Comparison of ENCODE assay signal across 17 cellular contexts in the genomic region with DNA sequence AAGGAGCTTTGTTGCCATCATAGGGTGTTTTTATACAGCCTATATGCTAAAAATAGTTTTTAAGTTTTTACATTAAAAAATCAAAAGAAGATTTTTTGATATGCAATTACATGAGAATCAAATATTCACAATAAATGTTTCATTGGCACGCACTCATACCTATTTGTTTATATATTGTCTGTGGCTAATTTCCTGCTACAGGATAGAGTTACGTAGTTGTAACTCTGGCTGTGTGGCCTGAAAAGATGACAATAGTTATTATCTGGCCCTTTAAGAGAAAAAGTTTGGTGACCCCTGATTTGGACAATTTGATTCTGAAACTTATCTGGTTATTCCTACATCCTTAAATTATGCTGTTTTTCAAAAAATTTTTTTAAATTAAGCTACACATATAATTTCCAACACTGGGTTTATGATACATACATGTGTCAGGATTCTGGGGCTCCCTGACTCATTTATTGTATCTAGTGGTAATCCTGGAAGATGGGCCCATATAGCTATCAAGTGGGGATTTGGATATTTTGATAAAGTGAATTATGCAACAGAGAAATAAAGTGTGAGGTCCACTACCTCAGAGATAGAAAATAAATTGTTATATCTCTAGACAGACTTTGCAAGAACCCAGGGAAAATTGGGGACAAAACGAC.
DNase-seq lines count a peak whose midpoint lies in the region; FAIRE-seq and TF ChIP-seq lines count a peak whose summit lies in the region.
"Had no signal": no experiment of that assay in that cellular context is flagged by ENCODE, and none has a peak within 500 bp of the region (broad histone marks: within the 10 kb centered on the region; RNA-seq: fewer than 3 reads in every experiment).

No MANE protein-coding gene starts in this region.

- POLR2A ChIA-PET in endothelial cell of umbilical vein (lab: Charles Lee), result no interaction called here

- H3K36me3 ChIP-seq in ACC112 (ENCODE audit: insufficient read depth, low read length) (no peaks in the 10 kb centered on the region), Karpas-422 (ENCODE audit: insufficient read depth, low read length) (no peaks in the 10 kb centered on the region), endothelial cell of umbilical vein (ENCODE audit: control insufficient read depth in 2 of 2, extremely low read depth in 1 of 2, insufficient read depth in 2 of 2, low read length in 2 of 2) (no peaks in the 10 kb centered on the region), osteoblast (ENCODE audit: insufficient read depth, low read length) (no peaks in the 10 kb centered on the region)
- H3K36me3 ChIP-seq: BLaER1 had no signal

- dilution Hi-C loops in endothelial cell of umbilical vein (cut with MboI; ENCODE audit: extremely low pct_ligation_motif_present, low sequenced_read_pairs), result no loop called here

- H3K9me2 ChIP-seq in Karpas-422 (replicated peaks; ENCODE audit: insufficient read depth, low read length), result no peaks in the 10 kb centered on the region

- H3K4me1 ChIP-seq in ACC112 (ENCODE audit: control insufficient read depth, insufficient read depth, low read length, unreplicated experiment), result peaks cover 24% of the 10 kb centered on the region
- no peaks in the 10 kb centered on the region for H3K4me1 ChIP-seq in Karpas-422 (ENCODE audit: low read length)
- H3K4me1 ChIP-seq in endothelial cell of umbilical vein (ENCODE audit: control insufficient read depth, extremely low read depth, insufficient read depth, low read length), result peaks cover 3% of the 10 kb centered on the region
- peaks cover 6% of the 10 kb centered on the region for H3K4me1 ChIP-seq in osteoblast (ENCODE audit: insufficient read depth, low read length)
- H3K4me1 ChIP-seq: BLaER1, Caco-2 had no signal

- H4K20me1 ChIP-seq in Karpas-422 (ENCODE audit: insufficient read depth, low read depth, low read length) (no peaks in the 10 kb centered on the region), endothelial cell of umbilical vein (replicated peaks; ENCODE audit: control insufficient read depth, extremely low read depth, insufficient read depth, low read length) (no peaks in the 10 kb centered on the region), osteoblast (ENCODE audit: insufficient read depth, low read length) (no peaks in the 10 kb centered on the region)
- H4K20me1 ChIP-seq: BLaER1 had no signal

- DNase-seq in Karpas-422 (peak; percentile 16), endothelial cell of umbilical vein (ENCODE audit: low read depth, low spot score) (peak; percentile 41), osteoblast (ENCODE audit: insufficient read length, low spot score, missing footprints) (no peak), GM03348 (ENCODE audit: low spot score) (no peak), kidney tubule cell (ENCODE audit: low spot score) (no peak), NOMO-1 treated with dmso at 0.1 percent for 144 hours (lab: John Stamatoyannopoulos, UW; ENCODE audit: unreplicated experiment) (no peak)
- DNase-seq: AML-193; Caco-2; CD8-positive, alpha-beta memory T cell; GOT3; H9 had no signal

- no peaks in the 10 kb centered on the region for H3K9me1 ChIP-seq in endothelial cell of umbilical vein (replicated peaks; ENCODE audit: control insufficient read depth, extremely low read depth, insufficient read depth, low read length)

- no peaks in the 10 kb centered on the region for H3K9me3 ChIP-seq in Karpas-422 (ENCODE audit: low read length)
- no peaks in the 10 kb centered on the region for H3K9me3 ChIP-seq in endothelial cell of umbilical vein (replicated peaks; ENCODE audit: control insufficient read depth, insufficient read depth, low read length)
- no peaks in the 10 kb centered on the region for H3K9me3 ChIP-seq in osteoblast (ENCODE audit: low read depth, low read length)
- H3K9me3 ChIP-seq: BLaER1, Caco-2 had no signal

- no peak overlapping the region for H3K9ac ChIP-seq in Karpas-422 (ENCODE audit: low read length)
- H3K9ac ChIP-seq in endothelial cell of umbilical vein (replicated peaks; ENCODE audit: extremely low read depth, insufficient read depth, low read length), result no peak overlapping the region
- H3K9ac ChIP-seq: BLaER1 had no signal

- BruUV-seq in endothelial cell of umbilical vein (replicated peaks; lab: Mats Ljungman, UMichigan), result no TSS peak

- peak overlapping the region; percentile 43 for H3K27ac ChIP-seq in ACC112 (ENCODE audit: low read depth, low read length)
- H3K27ac ChIP-seq in Karpas-422 (ENCODE audit: low read length), result no peak overlapping the region
- no peak overlapping the region for H3K27ac ChIP-seq in endothelial cell of umbilical vein (ENCODE audit: insufficient read depth, low read depth, low read length)
- H3K27ac ChIP-seq in osteoblast (ENCODE audit: low read depth, low read length), result peak overlapping the region; percentile 0
- H3K27ac ChIP-seq: 22Rv1, BLaER1, HL-60 had no signal

- H3K79me2 ChIP-seq in ACC112 (ENCODE audit: control insufficient read depth, insufficient read depth, low read length, unreplicated experiment) (no peaks in the 10 kb centered on the region), Karpas-422 (ENCODE audit: low read length) (no peaks in the 10 kb centered on the region), endothelial cell of umbilical vein (ENCODE audit: control insufficient read depth, insufficient read depth, low read length) (no peaks in the 10 kb centered on the region), osteoblast (ENCODE audit: insufficient read depth, low read length) (no peaks in the 10 kb centered on the region)

- intact Hi-C loops in endothelial cell of umbilical vein (cut with micrococcal nuclease), result no loop called here

- TF ChIP-seq POLR2A in endothelial cell of umbilical vein (IDR thresholded peaks at IDR 0.05; ENCODE audit: low read depth, low read length), result no peak

- H3K4me3 ChIP-seq in ACC112 (ENCODE audit: low read depth, low read length), result no peak overlapping the region
- no peak overlapping the region for H3K4me3 ChIP-seq in Karpas-422 (ENCODE audit: low read length)
- H3K4me3 ChIP-seq in endothelial cell of umbilical vein (replicated peaks in 1 of 3; ENCODE audit: insufficient read depth in 1 of 3, low read depth in 1 of 3, low read length in 3 of 3), result no peak overlapping the region
- H3K4me3 ChIP-seq in osteoblast (ENCODE audit: insufficient read depth, low read length), result no peak overlapping the region
- H3K4me3 ChIP-seq: BLaER1, K562 had no signal

- H3K27me3 ChIP-seq in ACC112 (ENCODE audit: insufficient read depth, low read length) (no peaks in the 10 kb centered on the region), Karpas-422 (ENCODE audit: low read length) (no peaks in the 10 kb centered on the region), endothelial cell of umbilical vein (ENCODE audit: control insufficient read depth in 2 of 2, insufficient read depth in 2 of 2, low read length in 2 of 2) (no peaks in the 10 kb centered on the region), osteoblast (ENCODE audit: insufficient read depth, low read length) (no peaks in the 10 kb centered on the region)
- H3K27me3 ChIP-seq: BLaER1 had no signal

- CTCF ChIA-PET in endothelial cell of umbilical vein (lab: Charles Lee), result interaction anchor here (0.9 to 1.5 kb wide), 2 partner anchors 18 to 474 kb away, joined by 3 read pairs; no protein-coding TSS in a partner anchor

- no peak overlapping the region for H3K4me2 ChIP-seq in Karpas-422 (ENCODE audit: low read depth, low read length, poor library complexity, severe bottlenecking)
- H3K4me2 ChIP-seq in endothelial cell of umbilical vein (ENCODE audit: insufficient read depth, low read length), result peak overlapping the region; percentile 42
- H3K4me2 ChIP-seq in osteoblast (ENCODE audit: insufficient read depth, low read length), result no peak overlapping the region
- H3K4me2 ChIP-seq: BLaER1 had no signal

- peak overlapping the region; percentile 16 for H2AFZ ChIP-seq in ACC112 (ENCODE audit: low read length, unreplicated experiment)
- no peak overlapping the region for H2AFZ ChIP-seq in Karpas-422 (ENCODE audit: low read length)
- no peak overlapping the region for H2AFZ ChIP-seq in endothelial cell of umbilical vein (ENCODE audit: low read depth, low read length)
- H2AFZ ChIP-seq in osteoblast (ENCODE audit: low read length), result no peak overlapping the region

- no peak for FAIRE-seq in endothelial cell of umbilical vein (lab: Jason Lieb, UNC)
- FAIRE-seq: GM12892, K562 had no signal

- TF ChIP-seq CTCF in endothelial cell of umbilical vein (IDR thresholded peaks at IDR 0.05; ENCODE audit: extremely low read depth in 1 of 2, insufficient read depth in 1 of 2, low read depth in 1 of 2, low read length in 2 of 2) (no peak), osteoblast (IDR thresholded peaks at IDR 0.05; ENCODE audit: extremely low read depth, low read depth, low read length) (no peak)

TF ChIP-seq in endothelial cell of umbilical vein, 7 proteins besides CTCF, POLR2A, EP300 and RAD21:
- TF ChIP-seq POLR2AphosphoS5 (IDR thresholded peaks at IDR 0.05; ENCODE audit: insufficient read depth, low read depth, low read length), result no peak
- no peak for TF ChIP-seq EZH2 (IDR thresholded peaks at IDR 0.05; ENCODE audit: borderline replicate concordance, low read depth, low read length, severe bottlenecking)
- TF ChIP-seq GATA2 (IDR thresholded peaks at IDR 0.05; ENCODE audit: insufficient read depth, insufficient read length, low read depth, low read length), result no peak
- no peak for TF ChIP-seq FOS (IDR thresholded peaks at IDR 0.05; ENCODE audit: borderline replicate concordance, insufficient read depth, low read length)
- TF ChIP-seq, protein P1, sequence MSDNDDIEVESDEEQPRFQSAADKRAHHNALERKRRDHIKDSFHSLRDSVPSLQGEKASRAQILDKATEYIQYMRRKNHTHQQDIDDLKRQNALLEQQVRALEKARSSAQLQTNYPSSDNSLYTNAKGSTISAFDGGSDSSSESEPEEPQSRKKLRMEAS (IDR thresholded peaks at IDR 0.05; ENCODE audit: insufficient read depth, insufficient read length), result no peak
- TF ChIP-seq JUN (IDR thresholded peaks at IDR 0.05; ENCODE audit: borderline replicate concordance, insufficient read depth, insufficient read length, low read depth), result no peak
- TF ChIP-seq MYC (IDR thresholded peaks at IDR 0.05; ENCODE audit: low read depth, low read length), result no peak

Comparison
In these comparisons a context has a peak if more than half of its experiments do, and no peak if none do; other contexts are left out.
1. H3K27ac ChIP-seq: peak in ACC112 (single experiment) and osteoblast (single experiment); none in Karpas-422 (single experiment) and endothelial cell of umbilical vein (single experiment).
2. DNase-seq: peak in Karpas-422 (single experiment) and endothelial cell of umbilical vein (single experiment); none in osteoblast (single experiment), GM03348 (single experiment), kidney tubule cell (single experiment) and NOMO-1 treated with dmso at 0.1 percent for 144 hours (single experiment).